19 cellular contexts compared by ENCODE assay signal in genomic region chr9:99166149-99166548, GRCh38.
"Had no signal": no experiment of that assay in that cellular context is flagged by ENCODE, and none has a peak within 500 bp of the region (broad histone marks: within the 10 kb centered on the region; RNA-seq: fewer than 3 reads in every experiment).

No MANE protein-coding gene starts in this region.

- H3K27me3 ChIP-seq: spleen had no signal

- DNase-seq: activated CD4-positive, alpha-beta T cell treated with anti-CD3 and anti-CD28 coated beads, Interleukin-2, amount 50 U/mL, for 4 hours; activated CD4-positive, CD25-positive, alpha-beta regulatory T cell treated with anti-CD3 and anti-CD28 coated beads, Interleukin-2, amount 50 U/mL, for 72 hours; activated gamma-delta T cell; activated T-cell treated with anti-CD3 and anti-CD28 coated beads, Interleukin-2, amount 50 U/mL, for 1 hour; anterior cingulate cortex; caudate nucleus; foreskin fibroblast; mesendoderm; occipital lobe; posterior cingulate gyrus; retina; spleen; stimulated activated CD4-positive, alpha-beta T cell treated with anti-CD3 and anti-CD28 coated beads, Interleukin-4, amount 100 ng/mL, for 4 hours; stimulated activated naive CD4-positive, alpha-beta T cell treated with Interleukin-2 at 50 U/mL for 16 hours; T-helper 9 cell had no signal

- H3K4me3 Mint-ChIP-seq: brain, nephron had no signal

- H3K36me3 ChIP-seq: spleen, tibial nerve had no signal

- H3K27ac ChIP-seq: spleen, tibial nerve had no signal

- H3K27ac Mint-ChIP-seq: nephron had no signal

- ATAC-seq: SK-N-SH treated with all-trans-retinoic acid at 6 μM for 48 hours had no signal

- H3K4me3 ChIP-seq: spleen, tibial nerve had no signal

- H3K36me3 Mint-ChIP-seq: brain had no signal

- H3K9me3 ChIP-seq: spleen, tibial nerve had no signal

- H3K9me3 Mint-ChIP-seq: brain, nephron had no signal
